ENCODE assay signal across 1 cellular context in genomic region chr16:89920723-89921122, GRCh38.
TF ChIP-seq lines count a peak whose summit lies in the region.

No MANE protein-coding gene starts in this region.

TF ChIP-seq in HEK293, 187 proteins besides CTCF, POLR2A, EP300 and RAD21 (continued from another document):
- TF ChIP-seq, protein P1, sequence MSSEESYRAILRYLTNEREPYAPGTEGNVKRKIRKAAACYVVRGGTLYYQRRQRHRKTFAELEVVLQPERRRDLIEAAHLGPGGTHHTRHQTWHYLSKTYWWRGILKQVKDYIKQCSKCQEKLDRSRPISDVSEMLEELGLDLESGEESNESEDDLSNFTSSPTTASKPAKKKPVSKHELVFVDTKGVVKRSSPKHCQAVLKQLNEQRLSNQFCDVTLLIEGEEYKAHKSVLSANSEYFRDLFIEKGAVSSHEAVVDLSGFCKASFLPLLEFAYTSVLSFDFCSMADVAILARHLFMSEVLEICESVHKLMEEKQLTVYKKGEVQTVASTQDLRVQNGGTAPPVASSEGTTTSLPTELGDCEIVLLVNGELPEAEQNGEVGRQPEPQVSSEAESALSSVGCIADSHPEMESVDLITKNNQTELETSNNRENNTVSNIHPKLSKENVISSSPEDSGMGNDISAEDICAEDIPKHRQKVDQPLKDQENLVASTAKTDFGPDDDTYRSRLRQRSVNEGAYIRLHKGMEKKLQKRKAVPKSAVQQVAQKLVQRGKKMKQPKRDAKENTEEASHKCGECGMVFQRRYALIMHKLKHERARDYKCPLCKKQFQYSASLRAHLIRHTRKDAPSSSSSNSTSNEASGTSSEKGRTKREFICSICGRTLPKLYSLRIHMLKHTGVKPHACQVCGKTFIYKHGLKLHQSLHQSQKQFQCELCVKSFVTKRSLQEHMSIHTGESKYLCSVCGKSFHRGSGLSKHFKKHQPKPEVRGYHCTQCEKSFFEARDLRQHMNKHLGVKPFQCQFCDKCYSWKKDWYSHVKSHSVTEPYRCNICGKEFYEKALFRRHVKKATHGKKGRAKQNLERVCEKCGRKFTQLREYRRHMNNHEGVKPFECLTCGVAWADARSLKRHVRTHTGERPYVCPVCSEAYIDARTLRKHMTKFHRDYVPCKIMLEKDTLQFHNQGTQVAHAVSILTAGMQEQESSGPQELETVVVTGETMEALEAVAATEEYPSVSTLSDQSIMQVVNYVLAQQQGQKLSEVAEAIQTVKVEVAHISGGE (tag by site-specific recombination; conservative IDR thresholded peaks at IDR 0.05; ENCODE audit: low read depth), result no peak
- TF ChIP-seq ZBTB44 (tag by site-specific recombination; IDR thresholded peaks at IDR 0.05) (no peak), MYNN (tag by site-specific recombination; IDR thresholded peaks at IDR 0.05; ENCODE audit: borderline replicate concordance) (no peak), ZFP37 (tag by site-specific recombination; IDR thresholded peaks at IDR 0.05) (no peak), ZNF701 (tag by site-specific recombination; IDR thresholded peaks at IDR 0.05) (no peak), GLIS1 (tag by site-specific recombination; IDR thresholded peaks at IDR 0.05) (no peak), ZNF596 (tag by site-specific recombination; IDR thresholded peaks at IDR 0.05) (no peak), ZIC2 (tag by site-specific recombination; IDR thresholded peaks at IDR 0.05) (no peak), ZNF449 (tag by site-specific recombination; IDR thresholded peaks at IDR 0.05) (no peak), ZNF138 (tag by site-specific recombination; IDR thresholded peaks at IDR 0.05; ENCODE audit: borderline replicate concordance) (no peak), ZNF354C (tag by site-specific recombination; IDR thresholded peaks at IDR 0.05; ENCODE audit: borderline replicate concordance, low read depth) (no peak), ZNF174 (tag by site-specific recombination; IDR thresholded peaks at IDR 0.05) (no peak)
- TF ChIP-seq, protein P2, sequence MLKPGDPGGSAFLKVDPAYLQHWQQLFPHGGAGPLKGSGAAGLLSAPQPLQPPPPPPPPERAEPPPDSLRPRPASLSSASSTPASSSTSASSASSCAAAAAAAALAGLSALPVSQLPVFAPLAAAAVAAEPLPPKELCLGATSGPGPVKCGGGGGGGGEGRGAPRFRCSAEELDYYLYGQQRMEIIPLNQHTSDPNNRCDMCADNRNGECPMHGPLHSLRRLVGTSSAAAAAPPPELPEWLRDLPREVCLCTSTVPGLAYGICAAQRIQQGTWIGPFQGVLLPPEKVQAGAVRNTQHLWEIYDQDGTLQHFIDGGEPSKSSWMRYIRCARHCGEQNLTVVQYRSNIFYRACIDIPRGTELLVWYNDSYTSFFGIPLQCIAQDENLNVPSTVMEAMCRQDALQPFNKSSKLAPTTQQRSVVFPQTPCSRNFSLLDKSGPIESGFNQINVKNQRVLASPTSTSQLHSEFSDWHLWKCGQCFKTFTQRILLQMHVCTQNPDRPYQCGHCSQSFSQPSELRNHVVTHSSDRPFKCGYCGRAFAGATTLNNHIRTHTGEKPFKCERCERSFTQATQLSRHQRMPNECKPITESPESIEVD (tag by site-specific recombination; IDR thresholded peaks at IDR 0.05), result no peak
- TF ChIP-seq, protein P3, sequence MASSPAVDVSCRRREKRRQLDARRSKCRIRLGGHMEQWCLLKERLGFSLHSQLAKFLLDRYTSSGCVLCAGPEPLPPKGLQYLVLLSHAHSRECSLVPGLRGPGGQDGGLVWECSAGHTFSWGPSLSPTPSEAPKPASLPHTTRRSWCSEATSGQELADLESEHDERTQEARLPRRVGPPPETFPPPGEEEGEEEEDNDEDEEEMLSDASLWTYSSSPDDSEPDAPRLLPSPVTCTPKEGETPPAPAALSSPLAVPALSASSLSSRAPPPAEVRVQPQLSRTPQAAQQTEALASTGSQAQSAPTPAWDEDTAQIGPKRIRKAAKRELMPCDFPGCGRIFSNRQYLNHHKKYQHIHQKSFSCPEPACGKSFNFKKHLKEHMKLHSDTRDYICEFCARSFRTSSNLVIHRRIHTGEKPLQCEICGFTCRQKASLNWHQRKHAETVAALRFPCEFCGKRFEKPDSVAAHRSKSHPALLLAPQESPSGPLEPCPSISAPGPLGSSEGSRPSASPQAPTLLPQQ (tag by site-specific recombination; IDR thresholded peaks at IDR 0.05), result no peak
- TF ChIP-seq, protein P4, sequence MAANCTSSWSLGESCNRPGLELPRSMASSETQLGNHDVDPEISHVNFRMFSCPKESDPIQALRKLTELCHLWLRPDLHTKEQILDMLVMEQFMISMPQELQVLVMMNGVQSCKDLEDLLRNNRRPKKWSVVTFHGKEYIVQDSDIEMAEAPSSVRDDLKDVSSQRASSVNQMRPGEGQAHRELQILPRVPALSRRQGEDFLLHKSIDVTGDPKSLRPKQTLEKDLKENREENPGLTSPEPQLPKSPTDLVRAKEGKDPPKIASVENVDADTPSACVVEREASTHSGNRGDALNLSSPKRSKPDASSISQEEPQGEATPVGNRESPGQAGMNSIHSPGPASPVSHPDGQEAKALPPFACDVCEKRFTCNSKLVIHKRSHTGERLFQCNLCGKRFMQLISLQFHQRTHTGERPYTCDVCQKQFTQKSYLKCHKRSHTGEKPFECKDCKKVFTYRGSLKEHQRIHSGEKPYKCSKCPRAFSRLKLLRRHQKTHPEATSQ (tag by site-specific recombination; IDR thresholded peaks at IDR 0.05), result no peak
- TF ChIP-seq, protein P5, sequence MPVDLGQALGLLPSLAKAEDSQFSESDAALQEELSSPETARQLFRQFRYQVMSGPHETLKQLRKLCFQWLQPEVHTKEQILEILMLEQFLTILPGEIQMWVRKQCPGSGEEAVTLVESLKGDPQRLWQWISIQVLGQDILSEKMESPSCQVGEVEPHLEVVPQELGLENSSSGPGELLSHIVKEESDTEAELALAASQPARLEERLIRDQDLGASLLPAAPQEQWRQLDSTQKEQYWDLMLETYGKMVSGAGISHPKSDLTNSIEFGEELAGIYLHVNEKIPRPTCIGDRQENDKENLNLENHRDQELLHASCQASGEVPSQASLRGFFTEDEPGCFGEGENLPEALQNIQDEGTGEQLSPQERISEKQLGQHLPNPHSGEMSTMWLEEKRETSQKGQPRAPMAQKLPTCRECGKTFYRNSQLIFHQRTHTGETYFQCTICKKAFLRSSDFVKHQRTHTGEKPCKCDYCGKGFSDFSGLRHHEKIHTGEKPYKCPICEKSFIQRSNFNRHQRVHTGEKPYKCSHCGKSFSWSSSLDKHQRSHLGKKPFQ (tag by site-specific recombination; IDR thresholded peaks at IDR 0.05), result no peak
